Comparison of ENCODE assay signal across 1 cellular context in genomic region chr1:100895540-100896480, GRCh38.
TF ChIP-seq lines count a peak whose summit lies in the region.

Gene SLC30A7, plus strand, starts transcription at chr1:100896090. Its CDS starts 173 bp downstream, at chr1:100896263.

TF ChIP-seq in GM23338, 12 proteins besides CTCF, POLR2A, EP300 and RAD21 (continued from another document):
- no peak for TF ChIP-seq REST (IDR thresholded peaks at IDR 0.05; ENCODE audit: unreplicated experiment)
- TF ChIP-seq ETS1 (IDR thresholded peaks at IDR 0.05): peak; percentile 76
TF ChIP-seq in GM23338: peak in this region for 2.
